Comparison of ENCODE assay signal across 22 cellular contexts in genomic region chr3:5494913-5495519, GRCh38.
"Had no signal": no experiment of that assay in that cellular context is flagged by ENCODE, and none has a peak within 500 bp of the region (broad histone marks: within the 10 kb centered on the region; RNA-seq: fewer than 3 reads in every experiment).

No MANE protein-coding gene starts in this region.

- H3K9me3 Mint-ChIP-seq: activated B cell treated with CpG ODN at 0.5 μM for 24 hours; activated naive CD4-positive, alpha-beta T cell treated with anti-CD3 and anti-CD28 coated beads, Interleukin-2, amount 50 U/mL, for 72 hours; activated T-helper 2 cell treated with anti-CD3 and anti-CD28 coated beads, Interferon-gamma antibody, Interleukin-2, Interleukin-4, amounts not matched to agents 10 μg/mL and 5 μg/mL and 100 μg/mL, durations not matched to agents 14 hours and 24 hours and 36 hours had no signal

- H3K36me3 Mint-ChIP-seq: activated naive CD4-positive, alpha-beta T cell treated with anti-CD3 and anti-CD28 coated beads, Interleukin-2, amount 50 U/mL, for 72 hours; natural killer cell treated with Interleukin-12 subunit alpha and Interleukin-12 subunit beta and Interleukin-15 and Interleukin-18, amount 100 ng/mL, for 72 hours had no signal

- H3K4me3 ChIP-seq: esophagus squamous epithelium, left ventricle myocardium inferior, lung, right lobe of liver, tibial nerve had no signal

- H3K27me3 Mint-ChIP-seq: activated CD8-positive, alpha-beta memory T cell treated with anti-CD3 and anti-CD28 coated beads, Interleukin-2, amount 10 ng/mL, durations not matched to agents 7 days and 5 days; natural killer cell treated with Interleukin-12 subunit alpha and Interleukin-12 subunit beta and Interleukin-15 and Interleukin-18, amount 100 ng/mL, for 72 hours had no signal

- DNase-seq: activated B cell treated with CpG ODN at 0.5 μM for 24 hours; activated CD4-positive, alpha-beta T cell treated with anti-CD3 and anti-CD28 coated beads, Interleukin-2, amount 50 U/mL, for 1 hour; activated CD8-positive, alpha-beta memory T cell treated with anti-CD3 and anti-CD28 coated beads, Interleukin-2, amount 10 ng/mL, durations not matched to agents 7 days and 5 days; activated CD8-positive, alpha-beta T cell treated with anti-CD3 and anti-CD28 coated beads, Interleukin-2, amount 10 ng/mL, durations not matched to agents 7 days and 5 days; activated T-cell treated with anti-CD3 and anti-CD28 coated beads, Interleukin-2, amount 50 U/mL, for 48 hours; anterior cingulate cortex; dermis blood vessel endothelial cell; effector CD4-positive, alpha-beta T cell; esophagus squamous epithelium; foreskin melanocyte; left ventricle myocardium inferior; mesendoderm; right lobe of liver; stimulated activated CD4-positive, alpha-beta T cell treated with anti-CD3 and anti-CD28 coated beads, Interleukin-2, amount 100 ng/mL, for 48 hours; stimulated activated naive CD4-positive, alpha-beta T cell treated with Interleukin-2 at 50 U/mL for 16 hours; T-helper 2 cell had no signal

- H3K9me3 ChIP-seq: esophagus squamous epithelium, left ventricle myocardium inferior, right lobe of liver, tibial nerve had no signal

- H3K27ac ChIP-seq: epithelial cell of prostate, esophagus squamous epithelium, left ventricle myocardium inferior, right lobe of liver, tibial nerve had no signal

- H3K4me1 ChIP-seq: esophagus squamous epithelium, left ventricle myocardium inferior, right lobe of liver, tibial nerve had no signal

- H3K4me3 Mint-ChIP-seq: activated B cell treated with CpG ODN at 0.5 μM for 24 hours; activated CD8-positive, alpha-beta memory T cell treated with anti-CD3 and anti-CD28 coated beads, Interleukin-2, amount 10 ng/mL, durations not matched to agents 7 days and 5 days; activated CD8-positive, alpha-beta T cell treated with anti-CD3 and anti-CD28 coated beads, Interleukin-2, amount 10 ng/mL, durations not matched to agents 7 days and 5 days; natural killer cell treated with Interleukin-12 subunit alpha and Interleukin-12 subunit beta and Interleukin-15 and Interleukin-18, amount 100 ng/mL, for 72 hours had no signal

- H3K36me3 ChIP-seq: esophagus squamous epithelium, left ventricle myocardium inferior, right lobe of liver, tibial nerve had no signal

- H3K27ac Mint-ChIP-seq: activated B cell treated with CpG ODN at 0.5 μM for 24 hours; activated CD8-positive, alpha-beta memory T cell treated with anti-CD3 and anti-CD28 coated beads, Interleukin-2, amount 10 ng/mL, durations not matched to agents 7 days and 5 days; activated CD8-positive, alpha-beta T cell treated with anti-CD3 and anti-CD28 coated beads, Interleukin-2, amount 10 ng/mL, durations not matched to agents 7 days and 5 days; activated naive CD4-positive, alpha-beta T cell treated with anti-CD3 and anti-CD28 coated beads, Interleukin-2, amount 50 U/mL, for 72 hours; activated T-helper 2 cell treated with anti-CD3 and anti-CD28 coated beads, Interferon-gamma antibody, Interleukin-2, Interleukin-4, amounts not matched to agents 10 μg/mL and 5 μg/mL and 100 μg/mL, durations not matched to agents 14 hours and 24 hours and 36 hours; natural killer cell treated with Interleukin-12 subunit alpha and Interleukin-12 subunit beta and Interleukin-15 and Interleukin-18, amount 100 ng/mL, for 72 hours had no signal

- ATAC-seq: activated CD8-positive, alpha-beta memory T cell treated with anti-CD3 and anti-CD28 coated beads, Interleukin-2, amount 10 ng/mL, durations not matched to agents 7 days and 5 days; activated CD8-positive, alpha-beta T cell treated with anti-CD3 and anti-CD28 coated beads, Interleukin-2, amount 10 ng/mL, durations not matched to agents 7 days and 5 days; activated naive CD4-positive, alpha-beta T cell treated with anti-CD3 and anti-CD28 coated beads, Interleukin-2, amount 50 U/mL, for 72 hours; natural killer cell treated with Interleukin-12 subunit alpha and Interleukin-12 subunit beta and Interleukin-15 and Interleukin-18, amount 100 ng/mL, for 72 hours; right lobe of liver had no signal

- H3K27me3 ChIP-seq: esophagus squamous epithelium, right lobe of liver, tibial nerve had no signal
